In genomic region chrX:109186939-109187338, GRCh38 we compare ENCODE assay signal across 1 cellular context.
TF ChIP-seq lines count a peak whose summit lies in the region.

No MANE protein-coding gene starts in this region.

TF ChIP-seq in GM12878, 131 proteins besides CTCF, POLR2A, EP300 and RAD21 (continued from another document):
- TF ChIP-seq CUX1 (IDR thresholded peaks at IDR 0.05; ENCODE audit: insufficient replicate concordance, low read depth, low read length) (no peak), ZNF687 (IDR thresholded peaks at IDR 0.05) (peak; percentile 77), SREBF2 (IDR thresholded peaks at IDR 0.05; ENCODE audit: low read length) (no peak)
